In genomic region chr11:64246874-64247728, GRCh38 we compare ENCODE assay signal across 1 cellular context.
TF ChIP-seq lines count a peak whose summit lies in the region.

PPP1R14B (minus strand) TSS chr11:64246943; CDS start chr11:64246673, 270 bp downstream.

TF ChIP-seq in GM23338, 12 proteins besides CTCF, POLR2A, EP300 and RAD21 (continued from another document):
- TF ChIP-seq REST (IDR thresholded peaks at IDR 0.05; ENCODE audit: unreplicated experiment), result no peak
- no peak for TF ChIP-seq ZNF462 (CRISPR knock-in tag; IDR thresholded peaks at IDR 0.05)
- no peak for TF ChIP-seq JUNB (IDR thresholded peaks at IDR 0.05; ENCODE audit: unreplicated experiment)
